8 cellular contexts compared by ENCODE assay signal in genomic region chr14:100654814-100655795, GRCh38.
DNase-seq lines count a peak whose midpoint lies in the region; ATAC-seq, FAIRE-seq and TF ChIP-seq lines count a peak whose summit lies in the region.

No MANE protein-coding gene starts in this region.

- peaks cover 13% of the 10 kb centered on the region for H3K27me3 Mint-ChIP-seq in HFFc6 (ENCODE audit: insufficient read depth)

- H3K4me1 Mint-ChIP-seq in HFFc6 (ENCODE audit: low read depth), result peaks cover 14% of the 10 kb centered on the region

- H3K4me1 ChIP-seq in HepG2 (ENCODE audit: insufficient read depth, low read length) (peaks cover 60% of the 10 kb centered on the region), thyroid gland (no peaks in the 10 kb centered on the region)

- no peaks in the 10 kb centered on the region for H3K9me2 ChIP-seq in SU-DHL-6 (replicated peaks; ENCODE audit: insufficient read depth, low read length)

- CTCF ChIA-PET in HepG2 (lab: Yijun Ruan, JAX; ENCODE audit: low intra/inter-chr PET ratio, low total read pairs), result interaction anchor here (1.1 to 2.6 kb wide), 2 partner anchors 238 to 248 kb away, joined by 3 to 9 read pairs; no protein-coding TSS in a partner anchor

- no peaks in the 10 kb centered on the region for H3K9me3 ChIP-seq in SU-DHL-6 (ENCODE audit: insufficient read depth, low read length)
- no peaks in the 10 kb centered on the region for H3K9me3 ChIP-seq in HepG2 (ENCODE audit: low read length)
- no peaks in the 10 kb centered on the region for H3K9me3 ChIP-seq in thyroid gland

- H3K9me3 Mint-ChIP-seq in HFFc6, result no peaks in the 10 kb centered on the region

- intact Hi-C loops in HepG2 (cut with micrococcal nuclease; ENCODE audit: unreplicated experiment), result loop anchor here (2.0 kb wide), 1 partner anchor 272 kb away; no protein-coding TSS in a partner anchor
- intact Hi-C loops in thyroid gland (cut with DNase I), result loop anchor here (10.0 kb wide), 1 partner anchor 980 kb away; no protein-coding TSS in a partner anchor

- H3K36me3 Mint-ChIP-seq in HFFc6 (ENCODE audit: low read depth), result no peaks in the 10 kb centered on the region

- TF ChIP-seq POLR2A in HepG2 (IDR thresholded peaks at IDR 0.05; ENCODE audit: insufficient read depth in 1 of 2, low read depth in 2 of 2, low read length in 2 of 2), result no peak
- TF ChIP-seq POLR2A in thyroid gland (IDR thresholded peaks at IDR 0.05), result no peak

- H2AFZ ChIP-seq in SU-DHL-6 (ENCODE audit: low read depth, low read length, severe bottlenecking) (no peak overlapping the region), HepG2 (ENCODE audit: low read length) (no peak overlapping the region)

- DNase-seq in CD1c-positive myeloid dendritic cell (ENCODE audit: extremely low spot score), result peak; percentile 38
- DNase-seq in HFFc6, result no peak
- peak; percentile 49 to 75 for DNase-seq in T47D (ENCODE audit: low read depth in 1 of 2, low spot score in 1 of 2)
- no peak for DNase-seq in HepG2 (ENCODE audit: low spot score)
- DNase-seq in thyroid gland, result peak; percentile 37 to 44
- no peak for DNase-seq in NCI-H1048 (lab: John Stamatoyannopoulos, UW)
- no peak for DNase-seq in SIG-M5 (lab: John Stamatoyannopoulos, UW)

- no peaks in the 10 kb centered on the region for H3K79me2 ChIP-seq in SU-DHL-6 (ENCODE audit: insufficient read depth, low read length)
- H3K79me2 ChIP-seq in HepG2 (ENCODE audit: insufficient read depth, low read length), result no peaks in the 10 kb centered on the region

- H3F3A ChIP-seq in SU-DHL-6 (ENCODE audit: insufficient read depth), result no peaks in the 10 kb centered on the region

- no TSS peak for BruUV-seq in HepG2 (replicated peaks; lab: Mats Ljungman, UMichigan)

- no peak overlapping the region for H3K27ac ChIP-seq in SU-DHL-6 (ENCODE audit: low read depth, low read length)
- H3K27ac ChIP-seq in HepG2 (ENCODE audit: extremely low read length, insufficient read depth, low read length), result no peak overlapping the region
- H3K27ac ChIP-seq in thyroid gland, result no peak overlapping the region

- no peak overlapping the region for H3K4me2 ChIP-seq in SU-DHL-6 (ENCODE audit: low read depth, low read length, poor library complexity, severe bottlenecking)
- peak overlapping the region; percentile 69 for H3K4me2 ChIP-seq in HepG2 (ENCODE audit: low read depth, low read length)

- in situ Hi-C loops in T47D (cut with HindIII; ENCODE audit: low pct_unique_long_range_greater_than_20kb, low sequenced_read_pairs), result no loop called here
- in situ Hi-C loops in HepG2 (cut with HindIII; ENCODE audit: extremely low pct_ligation_motif_present, low pct_unique_long_range_greater_than_20kb), result loop anchor here (5.0 kb wide), 1 partner anchor 268 kb away; no protein-coding TSS in a partner anchor

- peak; percentile 85 for TF ChIP-seq RAD21 in HepG2 (CRISPR knock-in tag; IDR thresholded peaks at IDR 0.05)

- POLR2A ChIA-PET in HepG2 (lab: Yijun Ruan, JAX), result no interaction called here

- H4K20me1 ChIP-seq in SU-DHL-6 (ENCODE audit: low read depth, low read length) (no peaks in the 10 kb centered on the region), HepG2 (ENCODE audit: insufficient read depth, low read length) (no peaks in the 10 kb centered on the region)

- TF ChIP-seq CTCF in HFFc6 (IDR thresholded peaks at IDR 0.05), result peak; percentile 66
- peak; percentile 9 for TF ChIP-seq CTCF in SU-DHL-6 (IDR thresholded peaks at IDR 0.05; ENCODE audit: insufficient read depth, low read length, poor library complexity, severe bottlenecking)
- peak; percentile 89 for TF ChIP-seq CTCF in HepG2 (CRISPR knock-in tag; IDR thresholded peaks at IDR 0.05)
- peak in 5 of 6 experiments; percentile 26 to 66 (median 44) for TF ChIP-seq CTCF in thyroid gland (IDR thresholded peaks at IDR 0.05)

- H3K4me3 Mint-ChIP-seq in HFFc6, result no peak overlapping the region

- H3K36me3 ChIP-seq in SU-DHL-6 (ENCODE audit: low read length), result no peaks in the 10 kb centered on the region
- no peaks in the 10 kb centered on the region for H3K36me3 ChIP-seq in HepG2 (replicated peaks in 1 of 2; ENCODE audit: control insufficient read depth in 1 of 2, insufficient read depth in 2 of 2, low read length in 2 of 2)
- H3K36me3 ChIP-seq in thyroid gland, result no peaks in the 10 kb centered on the region

- H3K27me3 ChIP-seq in SU-DHL-6 (ENCODE audit: low read length), result no peaks in the 10 kb centered on the region
- peaks cover 0 to 47% of the 10 kb centered on the region in 2 experiments; a peak in 4 of 5 replicates for H3K27me3 ChIP-seq in HepG2 (ENCODE audit: control insufficient read depth in 1 of 2, insufficient read depth in 2 of 2, low read length in 2 of 2)
- no peaks in the 10 kb centered on the region for H3K27me3 ChIP-seq in thyroid gland

- FAIRE-seq in HepG2 (lab: Jason Lieb, UNC), result no peak

- H3K9ac ChIP-seq in SU-DHL-6 (ENCODE audit: low read length), result no peak overlapping the region
- no peak overlapping the region for H3K9ac ChIP-seq in HepG2 (ENCODE audit: insufficient read depth, low read depth, low read length)

- H3K27ac Mint-ChIP-seq in HFFc6, result no peak overlapping the region

- ATAC-seq in HepG2, result peak; percentile 75

- no peak overlapping the region for H3K4me3 ChIP-seq in SU-DHL-6 (ENCODE audit: insufficient read depth, low read length, poor library complexity, severe bottlenecking)
- peak overlapping the region; percentile 32 to 71 (median 38); a peak in 4 of 6 replicates for H3K4me3 ChIP-seq in HepG2 (replicated peaks in 1 of 3; ENCODE audit: insufficient read depth in 1 of 3, low read depth in 2 of 3, low read length in 3 of 3)
- no peak overlapping the region for H3K4me3 ChIP-seq in thyroid gland (replicated peaks in 1 of 3)

- WGBS in HepG2 (ENCODE audit: low lambda C conversion rate), result 32% methylated on average over 7 of the region's 43 CpGs
- 52 to 53% methylated on average over 19 to 21 of the region's 43 CpGs for WGBS in thyroid gland, 2 donors

- no peak for TF ChIP-seq EP300 in HepG2 (IDR thresholded peaks at IDR 0.05; ENCODE audit: low read depth in 2 of 2, low read length in 2 of 2)
- TF ChIP-seq EP300 in HepG2 (CRISPR knock-in tag; IDR thresholded peaks at IDR 0.05; ENCODE audit: borderline replicate concordance), result no peak

TF ChIP-seq in HepG2, 621 proteins besides CTCF, POLR2A, EP300 and RAD21 (continues in another document):
- 0 out of 2 replicates have a peak, but pooled peaks have one; percentile 74 for TF ChIP-seq ZIK1 (CRISPR knock-in tag; IDR thresholded peaks at IDR 0.05; ENCODE audit: borderline replicate concordance, low read depth)
- TF ChIP-seq PCBP1 (IDR thresholded peaks at IDR 0.05; ENCODE audit: borderline replicate concordance, low read depth, low read length), result 0 out of 2 replicates have a peak, but pooled peaks have one; percentile 28
- 0 out of 2 replicates have a peak, but pooled peaks have one; percentile 31 for TF ChIP-seq ZNF160 (CRISPR knock-in tag; IDR thresholded peaks at IDR 0.05)
- no peak for TF ChIP-seq ZNF138 (CRISPR knock-in tag; IDR thresholded peaks at IDR 0.05; ENCODE audit: low read depth)
- TF ChIP-seq STAG1 (CRISPR knock-in tag; IDR thresholded peaks at IDR 0.05), result peak; percentile 81
- no peak for TF ChIP-seq E2F1 (CRISPR knock-in tag; IDR thresholded peaks at IDR 0.05)
- no peak for TF ChIP-seq SMARCC2 (IDR thresholded peaks at IDR 0.05)
- TF ChIP-seq, protein P1, sequence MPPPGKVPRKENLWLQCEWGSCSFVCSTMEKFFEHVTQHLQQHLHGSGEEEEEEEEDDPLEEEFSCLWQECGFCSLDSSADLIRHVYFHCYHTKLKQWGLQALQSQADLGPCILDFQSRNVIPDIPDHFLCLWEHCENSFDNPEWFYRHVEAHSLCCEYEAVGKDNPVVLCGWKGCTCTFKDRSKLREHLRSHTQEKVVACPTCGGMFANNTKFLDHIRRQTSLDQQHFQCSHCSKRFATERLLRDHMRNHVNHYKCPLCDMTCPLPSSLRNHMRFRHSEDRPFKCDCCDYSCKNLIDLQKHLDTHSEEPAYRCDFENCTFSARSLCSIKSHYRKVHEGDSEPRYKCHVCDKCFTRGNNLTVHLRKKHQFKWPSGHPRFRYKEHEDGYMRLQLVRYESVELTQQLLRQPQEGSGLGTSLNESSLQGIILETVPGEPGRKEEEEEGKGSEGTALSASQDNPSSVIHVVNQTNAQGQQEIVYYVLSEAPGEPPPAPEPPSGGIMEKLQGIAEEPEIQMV (CRISPR knock-in tag; IDR thresholded peaks at IDR 0.05; ENCODE audit: low read depth), result 0 out of 2 replicates have a peak, but pooled peaks have one; percentile 24
- peak; percentile 62; the same call in 1 of the 2 replicates for TF ChIP-seq ZNF788 (CRISPR knock-in tag; IDR thresholded peaks at IDR 0.05; ENCODE audit: borderline replicate concordance)
- 0 out of 2 replicates have a peak, but pooled peaks have one; percentile 30 for TF ChIP-seq ZMYM2 (CRISPR knock-in tag; IDR thresholded peaks at IDR 0.05)
- TF ChIP-seq CENPX (CRISPR knock-in tag; IDR thresholded peaks at IDR 0.05), result no peak
- peak; percentile 74 for TF ChIP-seq TAF15 (IDR thresholded peaks at IDR 0.05; ENCODE audit: low read depth, low read length, poor library complexity, severe bottlenecking)
- peak; percentile 67 for TF ChIP-seq ZFX (CRISPR knock-in tag; IDR thresholded peaks at IDR 0.05; ENCODE audit: low read depth)

Comparison
In these comparisons a context has a peak if more than half of its experiments do, and no peak if none do; other contexts are left out.
1. DNase-seq: peak in CD1c-positive myeloid dendritic cell (single experiment), T47D (2 of 2) and thyroid gland (2 of 2); none in HFFc6 (single experiment), HepG2 (single experiment), NCI-H1048 (single experiment) and SIG-M5 (single experiment).
2. CTCF ChIP-seq: peak in every context shown above with its lines; median percentile 89 in HepG2; 66 in HFFc6; 44 in thyroid gland; 9 in SU-DHL-6.
3. H3K4me3 ChIP-seq: peak in HepG2 (3 of 3); none in SU-DHL-6 (single experiment) and thyroid gland (0 of 3).